Comparison of ENCODE assay signal across 28 cellular contexts in the genomic region with DNA sequence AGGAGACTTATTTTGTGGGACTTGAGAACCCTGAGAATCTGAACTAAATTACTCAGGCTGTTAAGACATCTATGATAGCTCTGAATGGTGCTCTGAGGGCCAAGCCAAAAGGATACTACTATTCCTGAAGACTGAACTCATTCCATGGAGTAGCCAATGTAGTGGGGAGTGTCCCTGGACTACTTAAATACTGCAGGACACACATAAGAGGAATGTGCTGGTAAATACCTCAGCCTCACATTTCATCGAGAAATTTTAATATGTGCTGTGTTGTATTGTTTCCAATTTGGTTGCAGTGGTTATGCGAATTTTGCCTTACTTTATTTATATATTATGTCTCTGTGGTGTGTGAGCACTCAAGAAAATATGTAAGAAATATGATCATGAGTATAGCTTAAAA.
DNase-seq lines count a peak whose midpoint lies in the region.
"Had no signal": no experiment of that assay in that cellular context is flagged by ENCODE, and none has a peak within 500 bp of the region (broad histone marks: within the 10 kb centered on the region; RNA-seq: fewer than 3 reads in every experiment).

No MANE protein-coding gene starts in this region.

- H3K4me3 ChIP-seq in GM23248: no peak overlapping the region
- H3K4me3 ChIP-seq: hepatocyte, lung, Peyer's patch, transverse colon had no signal

- no peaks in the 10 kb centered on the region for H3F3A ChIP-seq in GM23248 (ENCODE audit: insufficient read depth)

- no peak overlapping the region for H3K27ac ChIP-seq in GM23248
- H3K27ac ChIP-seq: hepatocyte, Peyer's patch, transverse colon had no signal

- H3K4me2 ChIP-seq in GM23248 (ENCODE audit: unreplicated experiment): no peak overlapping the region
- H3K4me2 ChIP-seq: hepatocyte had no signal

- H3K36me3 ChIP-seq in GM23248 (ENCODE audit: low read depth): no peaks in the 10 kb centered on the region
- H3K36me3 ChIP-seq: Peyer's patch, transverse colon had no signal

- no peaks in the 10 kb centered on the region for H3K9me2 ChIP-seq in GM23248 (ENCODE audit: insufficient read depth)

- H3K79me2 ChIP-seq in GM23248 (ENCODE audit: insufficient read depth): no peaks in the 10 kb centered on the region
- H3K79me2 ChIP-seq: hepatocyte had no signal

- WGBS in GM23248 (ENCODE audit: low coverage in 1 of 2, low lambda C conversion rate in 2 of 2, missing lambda C conversion rate in 2 of 2), 2 experiments: 87 to 90% methylated on average over 2 of the region's 2 CpGs

- in situ Hi-C loops in GM23248 (cut with MboI): no loop called here

- H4K20me1 ChIP-seq in GM23248 (ENCODE audit: insufficient read depth): no peaks in the 10 kb centered on the region

- no peaks in the 10 kb centered on the region for H3K4me1 ChIP-seq in GM23248 (ENCODE audit: insufficient read depth)
- H3K4me1 ChIP-seq: Peyer's patch, transverse colon had no signal

- DNase-seq in GM23248 (peak; percentile 9), amniotic epithelial cell (ENCODE audit: low read depth) (peak; percentile 1), fibroblast of peridontal ligament (ENCODE audit: extremely low read depth) (peak; percentile 83), stromal cell of bone marrow (ENCODE audit: low read depth) (peak; percentile 18), occipital lobe (lab: John Stamatoyannopoulos, UW) (no peak), CD1c-positive myeloid dendritic cell (ENCODE audit: extremely low spot score) (no peak), A172 (ENCODE audit: low spot score) (no peak)
- DNase-seq: activated CD4-positive, alpha-beta memory T cell treated with anti-CD3 and anti-CD28 coated beads for 36 hours; activated CD4-positive, CD25-positive, alpha-beta regulatory T cell treated with anti-CD3 and anti-CD28 coated beads, Interleukin-2, amount 50 U/mL, for 72 hours; activated naive CD4-positive, alpha-beta T cell treated with anti-CD3 and anti-CD28 coated beads, Interleukin-2, amount 50 U/mL, for 16 hours; Calu3; caudate nucleus; CD4-positive, CD25-positive, alpha-beta regulatory T cell; cortex of kidney; DMS79; effector memory CD8-positive, alpha-beta T cell; KG1; left cardiac atrium; natural killer cell; NCI-H1417 treated with DMSO at 0.1 percent for 48 hours; NCI-H2081; NCI-H2227 treated with DMSO at 0.1 percent for 48 hours; NCI-H69; Peyer's patch; SHP77; transverse colon had no signal

- no peak overlapping the region for H3K9ac ChIP-seq in GM23248

- H3K27me3 ChIP-seq in GM23248 (replicated peaks; ENCODE audit: insufficient read depth): no peaks in the 10 kb centered on the region
- H3K27me3 ChIP-seq: hepatocyte, Peyer's patch, transverse colon had no signal

- no peaks in the 10 kb centered on the region for H3K9me3 ChIP-seq in GM23248 (ENCODE audit: low read depth)
- H3K9me3 ChIP-seq: Peyer's patch, transverse colon had no signal

- no peak overlapping the region for H2AFZ ChIP-seq in GM23248
- H2AFZ ChIP-seq: hepatocyte had no signal

Comparison
In these comparisons a context has a peak if more than half of its experiments do, and no peak if none do; other contexts are left out.
1. DNase-seq: peak in GM23248 (single experiment), amniotic epithelial cell (single experiment), fibroblast of peridontal ligament (single experiment) and stromal cell of bone marrow (single experiment); none in occipital lobe (single experiment), CD1c-positive myeloid dendritic cell (single experiment) and A172 (single experiment).